20 cellular contexts compared by ENCODE assay signal in the genomic region with DNA sequence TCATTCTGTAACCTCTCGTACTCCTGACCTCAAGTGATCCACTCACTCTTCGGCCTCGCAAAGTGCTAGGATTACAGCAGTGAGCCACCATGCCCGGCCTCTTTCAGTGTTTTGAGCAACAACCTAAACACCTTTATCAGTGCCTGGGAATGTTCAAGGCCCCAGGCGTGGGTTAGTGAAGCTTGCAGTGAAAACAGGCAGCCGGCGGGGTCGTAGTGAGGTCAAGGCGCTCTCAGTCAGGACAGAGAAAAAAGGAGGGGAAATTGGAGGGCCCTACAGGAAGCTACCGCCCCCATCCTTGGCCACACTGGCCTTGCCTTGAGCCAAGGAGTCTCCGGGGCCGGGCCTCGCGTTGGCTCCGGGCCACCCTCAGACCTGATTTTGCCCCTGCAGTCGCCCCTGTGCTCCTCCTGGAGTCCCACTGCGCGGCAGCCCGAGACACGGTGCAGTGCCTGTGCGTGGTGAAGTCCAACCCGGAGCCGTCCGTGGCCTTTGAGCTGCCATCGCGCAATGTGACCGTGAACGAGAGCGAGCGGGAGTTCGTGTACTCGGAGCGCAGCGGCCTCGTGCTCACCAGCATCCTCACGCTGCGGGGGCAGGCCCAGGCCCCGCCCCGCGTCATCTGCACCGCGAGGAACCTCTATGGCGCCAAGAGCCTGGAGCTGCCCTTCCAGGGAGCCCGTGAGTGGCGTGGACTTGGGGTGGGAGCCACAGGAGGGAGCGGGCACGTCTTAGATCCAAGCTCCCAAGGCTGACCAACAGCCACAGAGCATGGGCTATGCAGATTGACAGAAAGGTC. TPM values are rescaled to one million over a fixed set of nuclear protein-coding genes. Genes with fewer than 3 reads are reported as not detected.
DNase-seq lines count a peak whose midpoint lies in the region; ATAC-seq, FAIRE-seq and TF ChIP-seq lines count a peak whose summit lies in the region.
"Had no signal": no experiment of that assay in that cellular context is flagged by ENCODE, and none has a peak within 500 bp of the region (broad histone marks: within the 10 kb centered on the region; RNA-seq: fewer than 3 reads in every experiment).

No MANE protein-coding gene starts in this region.

- TF ChIP-seq EP300 in HepG2 (IDR thresholded peaks at IDR 0.05; ENCODE audit: low read depth in 2 of 2, low read length in 2 of 2): peak in 1 of 2 experiments; percentile 87; a peak in 2 of 4 replicates
- TF ChIP-seq EP300 in HepG2 (CRISPR knock-in tag; IDR thresholded peaks at IDR 0.05; ENCODE audit: borderline replicate concordance): peak; percentile 59; the same call in 1 of the 2 replicates

- no peak for TF ChIP-seq RAD21 in HepG2 (CRISPR knock-in tag; IDR thresholded peaks at IDR 0.05)

- H3K4me1 ChIP-seq in HepG2 (ENCODE audit: insufficient read depth, low read length): peaks cover 99% of the 10 kb centered on the region
- no peaks in the 10 kb centered on the region for H3K4me1 ChIP-seq in Peyer's patch
- H3K4me1 ChIP-seq: gastroesophageal sphincter, stomach had no signal

- 46% methylated on average over 15 of the region's 47 CpGs for WGBS in HepG2 (ENCODE audit: low lambda C conversion rate)

- no peak for TF ChIP-seq POLR2A in HepG2 (IDR thresholded peaks at IDR 0.05; ENCODE audit: insufficient read depth in 1 of 2, low read depth in 2 of 2, low read length in 2 of 2)
- no peak for TF ChIP-seq POLR2A in Peyer's patch (IDR thresholded peaks at IDR 0.05)

- H3K4me3 Mint-ChIP-seq in activated naive CD4-positive, alpha-beta T cell treated with anti-CD3 and anti-CD28 coated beads for 36 hours: no peak overlapping the region
- H3K4me3 Mint-ChIP-seq: B cell had no signal

- BruUV-seq in HepG2 (replicated peaks; lab: Mats Ljungman, UMichigan): no TSS peak

- H3K9me3 Mint-ChIP-seq in activated naive CD4-positive, alpha-beta T cell treated with anti-CD3 and anti-CD28 coated beads for 36 hours: no peaks in the 10 kb centered on the region

- CTCF ChIA-PET in HepG2 (lab: Yijun Ruan, JAX; ENCODE audit: low intra/inter-chr PET ratio, low total read pairs): no interaction called here
- CTCF ChIA-PET in activated naive CD4-positive, alpha-beta T cell treated with anti-CD3 and anti-CD28 coated beads for 36 hours (lab: Charles Lee): no interaction called here

- intact Hi-C loops in HepG2 (cut with micrococcal nuclease; ENCODE audit: unreplicated experiment): no loop called here
- intact Hi-C loops in sciatic nerve (cut with DNase I): no loop called here
- intact Hi-C loops in activated naive CD4-positive, alpha-beta T cell treated with anti-CD3 and anti-CD28 coated beads for 36 hours (cut with micrococcal nuclease): no loop called here

- no peaks in the 10 kb centered on the region for H4K20me1 ChIP-seq in HepG2 (ENCODE audit: insufficient read depth, low read length)

- H3K9ac ChIP-seq in HepG2 (ENCODE audit: insufficient read depth, low read depth, low read length): peak overlapping the region; percentile 7; the same call in 1 of the 2 replicates

- peak; percentile 65 for ATAC-seq in HepG2
- ATAC-seq in sciatic nerve: peak; percentile 30
- ATAC-seq in GM19463 (IDR thresholded peaks at IDR 0.05; ENCODE audit: unreplicated experiment): no peak
- ATAC-seq: gastroesophageal sphincter had no signal

- no peak overlapping the region for H3K27ac Mint-ChIP-seq in activated naive CD4-positive, alpha-beta T cell treated with anti-CD3 and anti-CD28 coated beads for 36 hours

- H3K9me3 ChIP-seq in HepG2 (ENCODE audit: low read length) (no peaks in the 10 kb centered on the region), Peyer's patch (no peaks in the 10 kb centered on the region)
- H3K9me3 ChIP-seq: gastroesophageal sphincter, stomach had no signal

- H3K36me3 ChIP-seq in HepG2 (replicated peaks in 1 of 2; ENCODE audit: control insufficient read depth in 1 of 2, insufficient read depth in 2 of 2, low read length in 2 of 2) (no peaks in the 10 kb centered on the region), Peyer's patch (no peaks in the 10 kb centered on the region)
- H3K36me3 ChIP-seq: gastroesophageal sphincter, stomach had no signal

- in situ Hi-C loops in HepG2 (cut with HindIII; ENCODE audit: extremely low pct_ligation_motif_present, low pct_unique_long_range_greater_than_20kb): no loop called here

- TF ChIP-seq CTCF in choroid plexus epithelial cell (conservative IDR thresholded peaks at IDR 0.05; ENCODE audit: low read depth, low read length) (no peak), HepG2 (CRISPR knock-in tag; IDR thresholded peaks at IDR 0.05) (no peak; the same call in 1 of the 2 replicates), Peyer's patch (IDR thresholded peaks at IDR 0.05) (no peak)

- H3K27ac ChIP-seq in HepG2 (ENCODE audit: extremely low read length, insufficient read depth, low read length) (peak overlapping the region; percentile 61), Peyer's patch (peak overlapping the region in 2 of 4 donors; percentile 5 to 22)
- H3K27ac ChIP-seq: gastroesophageal sphincter, stomach had no signal

- DNase-seq in HK-2 (ENCODE audit: unreplicated experiment) (peak; percentile 44), choroid plexus epithelial cell (ENCODE audit: low read depth) (peak; percentile 89), HepG2 (ENCODE audit: low spot score) (peak; percentile 87), sciatic nerve (ENCODE audit: low spot score) (no peak), Peyer's patch (no peak), NCI-H69 (lab: John Stamatoyannopoulos, UW) (no peak)
- DNase-seq in activated naive CD4-positive, alpha-beta T cell treated with anti-CD3 and anti-CD28 coated beads for 36 hours: no peak
- DNase-seq: activated CD8-positive, alpha-beta memory T cell treated with anti-CD3 and anti-CD28 coated beads for 24 hours; activated effector memory CD4-positive, alpha-beta T cell treated with Interleukin-2 at 50 U/mL for 16 hours; DMS79 treated with DMSO at 0.1 percent for 48 hours; HCEC 1CT; Kasumi-1; NCI-H1436 treated with DMSO at 0.1 percent for 48 hours; NCI-H510A; stomach had no signal

- H3K27me3 Mint-ChIP-seq in activated naive CD4-positive, alpha-beta T cell treated with anti-CD3 and anti-CD28 coated beads for 36 hours (ENCODE audit: low read depth): no peaks in the 10 kb centered on the region
- H3K27me3 Mint-ChIP-seq: B cell had no signal

- peak overlapping the region; percentile 48 for H3K4me2 ChIP-seq in HepG2 (ENCODE audit: low read depth, low read length)
- H3K4me2 ChIP-seq: smooth muscle cell had no signal

- H3K36me3 Mint-ChIP-seq in activated naive CD4-positive, alpha-beta T cell treated with anti-CD3 and anti-CD28 coated beads for 36 hours (ENCODE audit: low read depth): no peaks in the 10 kb centered on the region

- no peak overlapping the region for H2AFZ ChIP-seq in HepG2 (ENCODE audit: low read length)

- no peaks in the 10 kb centered on the region for H3K79me2 ChIP-seq in HepG2 (ENCODE audit: insufficient read depth, low read length)

- no peaks in the 10 kb centered on the region for H3K27me3 ChIP-seq in HepG2 (ENCODE audit: control insufficient read depth in 1 of 2, insufficient read depth in 2 of 2, low read length in 2 of 2)
- H3K27me3 ChIP-seq in Peyer's patch: no peaks in the 10 kb centered on the region

- H3K4me3 ChIP-seq in choroid plexus epithelial cell (ENCODE audit: low read depth, low read length): no peak overlapping the region
- H3K4me3 ChIP-seq in HepG2 (replicated peaks in 1 of 3; ENCODE audit: insufficient read depth in 1 of 3, low read depth in 2 of 3, low read length in 3 of 3): peak overlapping the region in 1 of 3 experiments; percentile 19; a peak in 1 of 6 replicates
- H3K4me3 ChIP-seq in Peyer's patch: no peak overlapping the region
- H3K4me3 ChIP-seq: gastroesophageal sphincter, smooth muscle cell, stomach had no signal

- POLR2A ChIA-PET in HepG2 (lab: Yijun Ruan, JAX): interaction anchor here (0.6 to 3.7 kb wide), 7 partner anchors 7 to 169 kb away, joined by 3 to 16 read pairs (median 4); a partner anchor contains a TSS

- FAIRE-seq in HepG2 (lab: Jason Lieb, UNC): peak; percentile 85

- H3K4me1 Mint-ChIP-seq in activated naive CD4-positive, alpha-beta T cell treated with anti-CD3 and anti-CD28 coated beads for 36 hours (ENCODE audit: low read depth): no peaks in the 10 kb centered on the region

RNA-seq across cellular contexts. Expression of a gene that starts 17.7 kb away (rescaled TPM):
- total RNA-seq in HepG2 (2016; rRNA removed; fragmentation: Illumina TruSeq; extraction: Trizol): 0.80 and 1.3 TPM in 2 replicates
- total RNA-seq in HepG2 (2016; cell fraction: cytosol; rRNA removed; fragmentation: Illumina TruSeq; extraction: Trizol; ENCODE audit: low read depth): 0.26 and 0.71 TPM in 2 replicates
- total RNA-seq in HepG2 (2016; cell fraction: insoluble cytoplasmic fraction; rRNA removed; fragmentation: Illumina TruSeq; extraction: Trizol): 0.56 and 0.87 TPM in 2 replicates
- total RNA-seq in HepG2 (2016; cell fraction: membrane; rRNA removed; fragmentation: Illumina TruSeq; extraction: Trizol): 0.59 and 1.5 TPM in 2 replicates
- total RNA-seq in HepG2 (2016; cell fraction: nucleus; rRNA removed; fragmentation: Illumina TruSeq; extraction: Trizol): 1.6 and 2.6 TPM in 2 replicates
- 0.17 and 0.20 TPM in 2 replicates for polyA plus RNA-seq in HepG2 (2011; rRNA removed)
- polyA plus RNA-seq in HepG2 (2011; cell fraction: cytosol; rRNA removed): 0.13 and 0.27 TPM in 2 replicates
- 0.40 and 0.93 TPM in 2 replicates for polyA plus RNA-seq in HepG2 (2011; cell fraction: nucleus; rRNA removed)
- polyA plus RNA-seq in HepG2 (2012): not detected in 2 replicates
- 0.70 TPM in 2 replicates for polyA plus RNA-seq in HepG2 (2016; cell fraction: cytosol; fragmentation: Illumina TruSeq; extraction: Trizol; ENCODE audit: low read depth)
- polyA plus RNA-seq in HepG2 (2016; cell fraction: insoluble cytoplasmic fraction; fragmentation: Illumina TruSeq; extraction: Trizol; ENCODE audit: low read depth): 0.38 and 1.3 TPM in 2 replicates
- 0.24 and 0.97 TPM in 2 replicates for polyA plus RNA-seq in HepG2 (2016; cell fraction: membrane; fragmentation: Illumina TruSeq; extraction: Trizol; ENCODE audit: low read depth)
- 0.82 and 1.5 TPM in 2 replicates for polyA plus RNA-seq in HepG2 (2016; cell fraction: nucleus; fragmentation: Illumina TruSeq; extraction: Trizol; ENCODE audit: insufficient read depth, low read depth)
- not detected in 2 replicates for polyA minus RNA-seq in HepG2 (2011; rRNA and poly(A)+ RNA removed; ENCODE audit: low replicate concordance)
- polyA minus RNA-seq in HepG2 (2011; cell fraction: cytosol; rRNA and poly(A)+ RNA removed): not detected in 2 replicates
- 0.64 and 0.75 TPM in 2 replicates for polyA minus RNA-seq in HepG2 (2011; cell fraction: nucleus; rRNA and poly(A)+ RNA removed)
- 82.2 TPM for total RNA-seq in sciatic nerve
- 1 to 10 TPM in 1 of 4 donors, not detected in 3; 3.8 TPM for total RNA-seq in Peyer's patch
- total RNA-seq in activated naive CD4-positive, alpha-beta T cell treated with anti-CD3 and anti-CD28 coated beads for 36 hours: under 1 TPM; 0.19 to 0.77 TPM
- total RNA-seq: smooth muscle cell had no signal
- polyA plus RNA-seq: neural cell, smooth muscle cell had no signal

RNA-seq across cellular contexts. Expression of a gene that starts 19.3 kb away (rescaled TPM):
- 0.49 and 0.71 TPM in 2 replicates for total RNA-seq in HepG2 (2016; rRNA removed; fragmentation: Illumina TruSeq; extraction: Trizol)
- total RNA-seq in HepG2 (2016; cell fraction: cytosol; rRNA removed; fragmentation: Illumina TruSeq; extraction: Trizol; ENCODE audit: low read depth): 0.53 and 1.0 TPM in 2 replicates
- 0.40 and 0.97 TPM in 2 replicates for total RNA-seq in HepG2 (2016; cell fraction: insoluble cytoplasmic fraction; rRNA removed; fragmentation: Illumina TruSeq; extraction: Trizol)
- 0.62 and 0.93 TPM in 2 replicates for total RNA-seq in HepG2 (2016; cell fraction: membrane; rRNA removed; fragmentation: Illumina TruSeq; extraction: Trizol)
- total RNA-seq in HepG2 (2016; cell fraction: nucleus; rRNA removed; fragmentation: Illumina TruSeq; extraction: Trizol): 2.8 and 3.5 TPM in 2 replicates
- polyA plus RNA-seq in HepG2 (2011; rRNA removed): 0.98 and 1.7 TPM in 2 replicates
- polyA plus RNA-seq in HepG2 (2011; cell fraction: cytosol; rRNA removed): 0.49 and 0.85 TPM in 2 replicates
- polyA plus RNA-seq in HepG2 (2011; cell fraction: nucleus; rRNA removed): 1.8 and 2.5 TPM in 2 replicates
- 0.66 and 0.72 TPM in 2 replicates for polyA plus RNA-seq in HepG2 (2012)
- 0.19 and 0.31 TPM in 2 replicates for polyA plus RNA-seq in HepG2 (2016; cell fraction: cytosol; fragmentation: Illumina TruSeq; extraction: Trizol; ENCODE audit: low read depth)
- 0.82 and 1.2 TPM in 2 replicates for polyA plus RNA-seq in HepG2 (2016; cell fraction: insoluble cytoplasmic fraction; fragmentation: Illumina TruSeq; extraction: Trizol; ENCODE audit: low read depth)
- polyA plus RNA-seq in HepG2 (2016; cell fraction: membrane; fragmentation: Illumina TruSeq; extraction: Trizol; ENCODE audit: low read depth): 0.36 and 0.50 TPM in 2 replicates
- 3.9 and 6.0 TPM in 2 replicates for polyA plus RNA-seq in HepG2 (2016; cell fraction: nucleus; fragmentation: Illumina TruSeq; extraction: Trizol; ENCODE audit: insufficient read depth, low read depth)
- polyA minus RNA-seq in HepG2 (2011; rRNA and poly(A)+ RNA removed; ENCODE audit: low replicate concordance): 1.6 and 2.4 TPM in 2 replicates
- 1.5 TPM in 1 of 2 replicates, not detected in the other for polyA minus RNA-seq in HepG2 (2011; cell fraction: cytosol; rRNA and poly(A)+ RNA removed)
- 0.64 and 0.99 TPM in 2 replicates for polyA minus RNA-seq in HepG2 (2011; cell fraction: nucleus; rRNA and poly(A)+ RNA removed)
- total RNA-seq in sciatic nerve: 23.8 TPM
- total RNA-seq in Peyer's patch: 100 to 1,000 TPM in 1 of 4 donors, 10 to 100 TPM in 2, not detected in 1; 10.9 to 207 (median 15.7) TPM
- total RNA-seq in activated naive CD4-positive, alpha-beta T cell treated with anti-CD3 and anti-CD28 coated beads for 36 hours: 1 to 10 TPM; 2.0 to 2.6 TPM
- total RNA-seq: smooth muscle cell had no signal
- polyA plus RNA-seq: neural cell, smooth muscle cell had no signal

RNA-seq across cellular contexts. Expression of a gene that starts 27.4 kb away (rescaled TPM):
- total RNA-seq in HepG2 (2016; rRNA removed; fragmentation: Illumina TruSeq; extraction: Trizol) (25.7 and 47.6 TPM in 2 replicates), sciatic nerve (8.9 TPM), Peyer's patch (not detected)
- 25.4 and 32.6 TPM in 2 replicates for total RNA-seq in HepG2 (2016; cell fraction: cytosol; rRNA removed; fragmentation: Illumina TruSeq; extraction: Trizol; ENCODE audit: low read depth)
- 29.6 and 46.4 TPM in 2 replicates for total RNA-seq in HepG2 (2016; cell fraction: insoluble cytoplasmic fraction; rRNA removed; fragmentation: Illumina TruSeq; extraction: Trizol)
- 20.2 and 24.3 TPM in 2 replicates for total RNA-seq in HepG2 (2016; cell fraction: membrane; rRNA removed; fragmentation: Illumina TruSeq; extraction: Trizol)
- 34.1 and 40.9 TPM in 2 replicates for total RNA-seq in HepG2 (2016; cell fraction: nucleus; rRNA removed; fragmentation: Illumina TruSeq; extraction: Trizol)
- 36.1 and 73.0 TPM in 2 replicates for polyA plus RNA-seq in HepG2 (2011; rRNA removed)
- polyA plus RNA-seq in HepG2 (2011; cell fraction: cytosol; rRNA removed): 15.0 and 69.5 TPM in 2 replicates
- polyA plus RNA-seq in HepG2 (2011; cell fraction: nucleus; rRNA removed): 13.2 and 42.5 TPM in 2 replicates
- polyA plus RNA-seq in HepG2 (2012): 6.0 and 30.6 TPM in 2 replicates
- polyA plus RNA-seq in HepG2 (2016; cell fraction: cytosol; fragmentation: Illumina TruSeq; extraction: Trizol; ENCODE audit: low read depth): 29.7 and 32.2 TPM in 2 replicates
- polyA plus RNA-seq in HepG2 (2016; cell fraction: insoluble cytoplasmic fraction; fragmentation: Illumina TruSeq; extraction: Trizol; ENCODE audit: low read depth): 44.0 and 52.6 TPM in 2 replicates
- 28.8 and 30.2 TPM in 2 replicates for polyA plus RNA-seq in HepG2 (2016; cell fraction: membrane; fragmentation: Illumina TruSeq; extraction: Trizol; ENCODE audit: low read depth)
- polyA plus RNA-seq in HepG2 (2016; cell fraction: nucleus; fragmentation: Illumina TruSeq; extraction: Trizol; ENCODE audit: insufficient read depth, low read depth): 111 and 114 TPM in 2 replicates
- polyA minus RNA-seq in HepG2 (2011; rRNA and poly(A)+ RNA removed; ENCODE audit: low replicate concordance): 150 TPM in 1 of 2 replicates, not detected in the other
- 10.9 and 30.2 TPM in 2 replicates for polyA minus RNA-seq in HepG2 (2011; cell fraction: cytosol; rRNA and poly(A)+ RNA removed)
- polyA minus RNA-seq in HepG2 (2011; cell fraction: nucleus; rRNA and poly(A)+ RNA removed): 9.2 and 18.0 TPM in 2 replicates
- total RNA-seq in activated naive CD4-positive, alpha-beta T cell treated with anti-CD3 and anti-CD28 coated beads for 36 hours: under 1 TPM; 0.19 to 0.86 TPM
- total RNA-seq: gastroesophageal sphincter, smooth muscle cell had no signal
- polyA plus RNA-seq: neural cell, smooth muscle cell had no signal

RNA-seq across cellular contexts. Expression of a gene that starts 38.0 kb away (rescaled TPM):
- total RNA-seq in HepG2 (2016; rRNA removed; fragmentation: Illumina TruSeq; extraction: Trizol): not detected in 2 replicates
- total RNA-seq in HepG2 (2016; cell fraction: cytosol; rRNA removed; fragmentation: Illumina TruSeq; extraction: Trizol; ENCODE audit: low read depth): 0.09 TPM in 1 of 2 replicates, not detected in the other
- total RNA-seq in HepG2 (2016; cell fraction: insoluble cytoplasmic fraction; rRNA removed; fragmentation: Illumina TruSeq; extraction: Trizol): not detected in 2 replicates
- not detected in 2 replicates for total RNA-seq in HepG2 (2016; cell fraction: membrane; rRNA removed; fragmentation: Illumina TruSeq; extraction: Trizol)
- total RNA-seq in HepG2 (2016; cell fraction: nucleus; rRNA removed; fragmentation: Illumina TruSeq; extraction: Trizol): not detected in 2 replicates
- polyA plus RNA-seq in HepG2 (2011; rRNA removed): not detected in 2 replicates
- polyA plus RNA-seq in HepG2 (2011; cell fraction: cytosol; rRNA removed): not detected in 2 replicates
- not detected in 2 replicates for polyA plus RNA-seq in HepG2 (2011; cell fraction: nucleus; rRNA removed)
- not detected in 2 replicates for polyA plus RNA-seq in HepG2 (2012)
- polyA plus RNA-seq in HepG2 (2016; cell fraction: cytosol; fragmentation: Illumina TruSeq; extraction: Trizol; ENCODE audit: low read depth): not detected in 2 replicates
- polyA plus RNA-seq in HepG2 (2016; cell fraction: insoluble cytoplasmic fraction; fragmentation: Illumina TruSeq; extraction: Trizol; ENCODE audit: low read depth): not detected in 2 replicates
- polyA plus RNA-seq in HepG2 (2016; cell fraction: membrane; fragmentation: Illumina TruSeq; extraction: Trizol; ENCODE audit: low read depth): not detected in 2 replicates
- polyA plus RNA-seq in HepG2 (2016; cell fraction: nucleus; fragmentation: Illumina TruSeq; extraction: Trizol; ENCODE audit: insufficient read depth, low read depth): not detected in 2 replicates
- not detected in 2 replicates for polyA minus RNA-seq in HepG2 (2011; rRNA and poly(A)+ RNA removed; ENCODE audit: low replicate concordance)
- not detected in 2 replicates for polyA minus RNA-seq in HepG2 (2011; cell fraction: cytosol; rRNA and poly(A)+ RNA removed)
- not detected in 2 replicates for polyA minus RNA-seq in HepG2 (2011; cell fraction: nucleus; rRNA and poly(A)+ RNA removed)
- total RNA-seq in sciatic nerve: not detected
- 1 to 10 TPM in 1 of 4 donors, under 1 TPM in 1, not detected in 2; 0.66 to 1.6 TPM for total RNA-seq in Peyer's patch
- total RNA-seq in activated naive CD4-positive, alpha-beta T cell treated with anti-CD3 and anti-CD28 coated beads for 36 hours: under 1 TPM in 1 of 2 experiments, not detected in 1; 0.10 TPM
- total RNA-seq: gastroesophageal sphincter, smooth muscle cell had no signal
- polyA plus RNA-seq: neural cell, smooth muscle cell, stomach had no signal

RNA-seq across cellular contexts. Expression of a gene that starts 40.9 kb away (rescaled TPM):
- 44.8 and 54.9 TPM in 2 replicates for total RNA-seq in HepG2 (2016; rRNA removed; fragmentation: Illumina TruSeq; extraction: Trizol)
- 85.6 and 90.7 TPM in 2 replicates for total RNA-seq in HepG2 (2016; cell fraction: cytosol; rRNA removed; fragmentation: Illumina TruSeq; extraction: Trizol; ENCODE audit: low read depth)
- total RNA-seq in HepG2 (2016; cell fraction: insoluble cytoplasmic fraction; rRNA removed; fragmentation: Illumina TruSeq; extraction: Trizol): 38.6 and 58.5 TPM in 2 replicates
- 116 and 121 TPM in 2 replicates for total RNA-seq in HepG2 (2016; cell fraction: membrane; rRNA removed; fragmentation: Illumina TruSeq; extraction: Trizol)
- total RNA-seq in HepG2 (2016; cell fraction: nucleus; rRNA removed; fragmentation: Illumina TruSeq; extraction: Trizol): 31.0 and 31.5 TPM in 2 replicates
- polyA plus RNA-seq in HepG2 (2011; rRNA removed): 94.9 and 106 TPM in 2 replicates
- 72.5 and 101 TPM in 2 replicates for polyA plus RNA-seq in HepG2 (2011; cell fraction: cytosol; rRNA removed)
- polyA plus RNA-seq in HepG2 (2011; cell fraction: nucleus; rRNA removed): 179 and 216 TPM in 2 replicates
- polyA plus RNA-seq in HepG2 (2012): 59.3 and 80.8 TPM in 2 replicates
- 180 and 204 TPM in 2 replicates for polyA plus RNA-seq in HepG2 (2016; cell fraction: cytosol; fragmentation: Illumina TruSeq; extraction: Trizol; ENCODE audit: low read depth)
- polyA plus RNA-seq in HepG2 (2016; cell fraction: insoluble cytoplasmic fraction; fragmentation: Illumina TruSeq; extraction: Trizol; ENCODE audit: low read depth): 76.3 and 81.0 TPM in 2 replicates
- polyA plus RNA-seq in HepG2 (2016; cell fraction: membrane; fragmentation: Illumina TruSeq; extraction: Trizol; ENCODE audit: low read depth): 201 and 210 TPM in 2 replicates
- polyA plus RNA-seq in HepG2 (2016; cell fraction: nucleus; fragmentation: Illumina TruSeq; extraction: Trizol; ENCODE audit: insufficient read depth, low read depth): 122 and 131 TPM in 2 replicates
- polyA minus RNA-seq in HepG2 (2011; rRNA and poly(A)+ RNA removed; ENCODE audit: low replicate concordance): 64.5 and 74.9 TPM in 2 replicates
- polyA minus RNA-seq in HepG2 (2011; cell fraction: cytosol; rRNA and poly(A)+ RNA removed): 28.8 and 32.4 TPM in 2 replicates
- 29.3 and 33.5 TPM in 2 replicates for polyA minus RNA-seq in HepG2 (2011; cell fraction: nucleus; rRNA and poly(A)+ RNA removed)
- total RNA-seq in sciatic nerve: 137 TPM
- total RNA-seq in Peyer's patch: 100 to 1,000 TPM; 112 to 201 (median 142) TPM
- total RNA-seq in activated naive CD4-positive, alpha-beta T cell treated with anti-CD3 and anti-CD28 coated beads for 36 hours: 100 to 1,000 TPM; 136 to 144 TPM

Comparison
In these comparisons a context has a peak if more than half of its experiments do, and no peak if none do; other contexts are left out.
1. DNase-seq: peak in HK-2 (single experiment), choroid plexus epithelial cell (single experiment) and HepG2 (single experiment); none in sciatic nerve (single experiment), Peyer's patch (0 of 3), NCI-H69 (single experiment) and activated naive CD4-positive, alpha-beta T cell treated with anti-CD3 and anti-CD28 coated beads for 36 hours (single experiment).
2. RNA of a gene that starts 17.7 kb away (total RNA-seq): 82.2 TPM in sciatic nerve (single experiment); 3.8 TPM in Peyer's patch, 0.26 to 2.6 TPM in HepG2 and 0.19 to 0.77 TPM in activated naive CD4-positive, alpha-beta T cell treated with anti-CD3 and anti-CD28 coated beads for 36 hours; every median in the first group is over 10 times any median in the second.